Comparison of ENCODE assay signal across 1 cellular context in genomic region chr5:127934791-127935256, GRCh38.
TF ChIP-seq lines count a peak whose summit lies in the region.

No MANE protein-coding gene starts in this region.

TF ChIP-seq in HepG2, 621 proteins besides CTCF, POLR2A, EP300 and RAD21 (continued from another document and continues in another):
- TF ChIP-seq ATF7-NPFF (CRISPR knock-in tag; IDR thresholded peaks at IDR 0.05; ENCODE audit: low read depth) (no peak), SIN3B (IDR thresholded peaks at IDR 0.05; ENCODE audit: low read length) (no peak), ZNF746 (CRISPR knock-in tag; IDR thresholded peaks at IDR 0.05) (no peak), ADNP (CRISPR knock-in tag; IDR thresholded peaks at IDR 0.05) (no peak), ZNF652 (CRISPR knock-in tag; IDR thresholded peaks at IDR 0.05; ENCODE audit: borderline replicate concordance, low read depth) (peak; percentile 30; the same call in 1 of the 2 replicates), ZNF816 (CRISPR knock-in tag; IDR thresholded peaks at IDR 0.05; ENCODE audit: borderline replicate concordance) (no peak), ZNF563 (CRISPR knock-in tag; IDR thresholded peaks at IDR 0.05) (no peak), NKX3-1 (CRISPR knock-in tag; IDR thresholded peaks at IDR 0.05) (no peak), HNRNPH1 (optimal IDR thresholded peaks at IDR 0.05; ENCODE audit: low read depth, low read length) (no peak), NFIC (IDR thresholded peaks at IDR 0.05; ENCODE audit: low read length) (peak; percentile 86), ZKSCAN1 (IDR thresholded peaks at IDR 0.05; ENCODE audit: low read length) (no peak), ZNF883 (CRISPR knock-in tag; IDR thresholded peaks at IDR 0.05; ENCODE audit: not compliant biosample characterization) (no peak), ZNF598 (CRISPR knock-in tag; IDR thresholded peaks at IDR 0.05; ENCODE audit: borderline replicate concordance) (no peak), ZNF451 (CRISPR knock-in tag; IDR thresholded peaks at IDR 0.05) (no peak), ZNF790 (CRISPR knock-in tag; IDR thresholded peaks at IDR 0.05; ENCODE audit: borderline replicate concordance) (no peak), SRSF1 (optimal IDR thresholded peaks at IDR 0.05; ENCODE audit: low read depth, low read length) (no peak), IRF2 (CRISPR knock-in tag; IDR thresholded peaks at IDR 0.05) (peak; percentile 51; the same call in 1 of the 2 replicates), FOSL2 (CRISPR knock-in tag; IDR thresholded peaks at IDR 0.05) (peak; percentile 95), ELF1 (CRISPR knock-in tag; IDR thresholded peaks at IDR 0.05) (0 out of 2 replicates have a peak, but pooled peaks have one; percentile 18), NR2F1 (CRISPR knock-in tag; IDR thresholded peaks at IDR 0.05) (peak; percentile 27 to 59; a peak in 2 of 4 replicates), RBM39 (IDR thresholded peaks at IDR 0.05; ENCODE audit: low read depth, low read length, poor library complexity, severe bottlenecking) (no peak), ZNF3 (CRISPR knock-in tag; IDR thresholded peaks at IDR 0.05) (no peak), SRF (IDR thresholded peaks at IDR 0.05; ENCODE audit: low read depth, low read length) (0 out of 2 replicates have a peak, but pooled peaks have one; percentile 39), ATF5 (CRISPR knock-in tag; IDR thresholded peaks at IDR 0.05; ENCODE audit: low read depth) (no peak), ZZZ3 (CRISPR knock-in tag; IDR thresholded peaks at IDR 0.05; ENCODE audit: borderline replicate concordance) (no peak), ARNT2 (CRISPR knock-in tag; IDR thresholded peaks at IDR 0.05; ENCODE audit: low read depth) (no peak), TRIM24 (CRISPR knock-in tag; IDR thresholded peaks at IDR 0.05) (no peak), DNMT1 (CRISPR knock-in tag; IDR thresholded peaks at IDR 0.05) (no peak), ARID5B (CRISPR knock-in tag; IDR thresholded peaks at IDR 0.05) (peak; percentile 93), ZNF879 (CRISPR knock-in tag; IDR thresholded peaks at IDR 0.05) (no peak), RNF2 (conservative IDR thresholded peaks at IDR 0.05; ENCODE audit: low read depth) (no peak), TBL1XR1 (IDR thresholded peaks at IDR 0.05; ENCODE audit: borderline replicate concordance, low read length, partially characterized antibody) (no peak), ZNF33B (CRISPR knock-in tag; IDR thresholded peaks at IDR 0.05) (no peak), ZNF460 (CRISPR knock-in tag; IDR thresholded peaks at IDR 0.05; ENCODE audit: borderline replicate concordance) (no peak), ZNF251 (CRISPR knock-in tag; IDR thresholded peaks at IDR 0.05) (no peak), ZNF33A (CRISPR knock-in tag; IDR thresholded peaks at IDR 0.05; ENCODE audit: borderline replicate concordance) (no peak), ZNF468 (CRISPR knock-in tag; IDR thresholded peaks at IDR 0.05) (no peak), ZNF567 (CRISPR knock-in tag; IDR thresholded peaks at IDR 0.05; ENCODE audit: borderline replicate concordance) (no peak), KDM5A (IDR thresholded peaks at IDR 0.05; ENCODE audit: borderline replicate concordance, low read length) (no peak), TFE3 (CRISPR knock-in tag; IDR thresholded peaks at IDR 0.05) (0 out of 2 replicates have a peak, but pooled peaks have one; percentile 36), RBAK (CRISPR knock-in tag; IDR thresholded peaks at IDR 0.05) (no peak), SIX4 (CRISPR knock-in tag; IDR thresholded peaks at IDR 0.05) (no peak), ZNF841 (CRISPR knock-in tag; IDR thresholded peaks at IDR 0.05; ENCODE audit: borderline replicate concordance) (no peak), ZNF275 (CRISPR knock-in tag; IDR thresholded peaks at IDR 0.05; ENCODE audit: borderline replicate concordance) (no peak), GATAD2A (CRISPR knock-in tag; IDR thresholded peaks at IDR 0.05) (peak; percentile 75), YEATS2 (CRISPR knock-in tag; IDR thresholded peaks at IDR 0.05; ENCODE audit: borderline replicate concordance) (0 out of 2 replicates have a peak, but pooled peaks have one; percentile 25), NCOA1 (CRISPR knock-in tag; IDR thresholded peaks at IDR 0.05) (no peak), ZNF354B (CRISPR knock-in tag; IDR thresholded peaks at IDR 0.05) (no peak), SIN3A (IDR thresholded peaks at IDR 0.05; ENCODE audit: borderline replicate concordance, low read depth, low read length) (no peak), CSRNP1 (CRISPR knock-in tag; IDR thresholded peaks at IDR 0.05) (no peak)
- TF ChIP-seq, protein P1, sequence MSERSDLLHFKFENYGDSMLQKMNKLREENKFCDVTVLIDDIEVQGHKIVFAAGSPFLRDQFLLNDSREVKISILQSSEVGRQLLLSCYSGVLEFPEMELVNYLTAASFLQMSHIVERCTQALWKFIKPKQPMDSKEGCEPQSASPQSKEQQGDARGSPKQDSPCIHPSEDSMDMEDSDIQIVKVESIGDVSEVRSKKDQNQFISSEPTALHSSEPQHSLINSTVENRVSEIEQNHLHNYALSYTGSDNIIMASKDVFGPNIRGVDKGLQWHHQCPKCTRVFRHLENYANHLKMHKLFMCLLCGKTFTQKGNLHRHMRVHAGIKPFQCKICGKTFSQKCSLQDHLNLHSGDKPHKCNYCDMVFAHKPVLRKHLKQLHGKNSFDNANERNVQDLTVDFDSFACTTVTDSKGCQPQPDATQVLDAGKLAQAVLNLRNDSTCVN (CRISPR knock-in tag; IDR thresholded peaks at IDR 0.05; ENCODE audit: borderline replicate concordance) = no peak
- TF ChIP-seq, protein P2, sequence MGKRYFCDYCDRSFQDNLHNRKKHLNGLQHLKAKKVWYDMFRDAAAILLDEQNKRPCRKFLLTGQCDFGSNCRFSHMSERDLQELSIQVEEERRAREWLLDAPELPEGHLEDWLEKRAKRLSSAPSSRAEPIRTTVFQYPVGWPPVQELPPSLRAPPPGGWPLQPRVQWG (CRISPR knock-in tag; IDR thresholded peaks at IDR 0.05; ENCODE audit: borderline replicate concordance, low read depth) = no peak
- TF ChIP-seq, protein P3, sequence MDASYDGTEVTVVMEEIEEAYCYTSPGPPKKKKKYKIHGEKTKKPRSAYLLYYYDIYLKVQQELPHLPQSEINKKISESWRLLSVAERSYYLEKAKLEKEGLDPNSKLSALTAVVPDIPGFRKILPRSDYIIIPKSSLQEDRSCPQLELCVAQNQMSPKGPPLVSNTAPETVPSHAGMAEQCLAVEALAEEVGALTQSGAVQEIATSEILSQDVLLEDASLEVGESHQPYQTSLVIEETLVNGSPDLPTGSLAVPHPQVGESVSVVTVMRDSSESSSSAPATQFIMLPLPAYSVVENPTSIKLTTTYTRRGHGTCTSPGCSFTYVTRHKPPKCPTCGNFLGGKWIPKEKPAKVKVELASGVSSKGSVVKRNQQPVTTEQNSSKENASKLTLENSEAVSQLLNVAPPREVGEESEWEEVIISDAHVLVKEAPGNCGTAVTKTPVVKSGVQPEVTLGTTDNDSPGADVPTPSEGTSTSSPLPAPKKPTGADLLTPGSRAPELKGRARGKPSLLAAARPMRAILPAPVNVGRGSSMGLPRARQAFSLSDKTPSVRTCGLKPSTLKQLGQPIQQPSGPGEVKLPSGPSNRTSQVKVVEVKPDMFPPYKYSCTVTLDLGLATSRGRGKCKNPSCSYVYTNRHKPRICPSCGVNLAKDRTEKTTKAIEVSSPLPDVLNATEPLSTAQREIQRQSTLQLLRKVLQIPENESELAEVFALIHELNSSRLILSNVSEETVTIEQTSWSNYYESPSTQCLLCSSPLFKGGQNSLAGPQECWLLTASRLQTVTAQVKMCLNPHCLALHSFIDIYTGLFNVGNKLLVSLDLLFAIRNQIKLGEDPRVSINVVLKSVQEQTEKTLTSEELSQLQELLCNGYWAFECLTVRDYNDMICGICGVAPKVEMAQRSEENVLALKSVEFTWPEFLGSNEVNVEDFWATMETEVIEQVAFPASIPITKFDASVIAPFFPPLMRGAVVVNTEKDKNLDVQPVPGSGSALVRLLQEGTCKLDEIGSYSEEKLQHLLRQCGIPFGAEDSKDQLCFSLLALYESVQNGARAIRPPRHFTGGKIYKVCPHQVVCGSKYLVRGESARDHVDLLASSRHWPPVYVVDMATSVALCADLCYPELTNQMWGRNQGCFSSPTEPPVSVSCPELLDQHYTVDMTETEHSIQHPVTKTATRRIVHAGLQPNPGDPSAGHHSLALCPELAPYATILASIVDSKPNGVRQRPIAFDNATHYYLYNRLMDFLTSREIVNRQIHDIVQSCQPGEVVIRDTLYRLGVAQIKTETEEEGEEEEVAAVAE (CRISPR knock-in tag; IDR thresholded peaks at IDR 0.05; ENCODE audit: borderline replicate concordance) = no peak
- TF ChIP-seq, protein P4, sequence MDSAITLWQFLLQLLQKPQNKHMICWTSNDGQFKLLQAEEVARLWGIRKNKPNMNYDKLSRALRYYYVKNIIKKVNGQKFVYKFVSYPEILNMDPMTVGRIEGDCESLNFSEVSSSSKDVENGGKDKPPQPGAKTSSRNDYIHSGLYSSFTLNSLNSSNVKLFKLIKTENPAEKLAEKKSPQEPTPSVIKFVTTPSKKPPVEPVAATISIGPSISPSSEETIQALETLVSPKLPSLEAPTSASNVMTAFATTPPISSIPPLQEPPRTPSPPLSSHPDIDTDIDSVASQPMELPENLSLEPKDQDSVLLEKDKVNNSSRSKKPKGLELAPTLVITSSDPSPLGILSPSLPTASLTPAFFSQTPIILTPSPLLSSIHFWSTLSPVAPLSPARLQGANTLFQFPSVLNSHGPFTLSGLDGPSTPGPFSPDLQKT (CRISPR knock-in tag; IDR thresholded peaks at IDR 0.05; ENCODE audit: borderline replicate concordance) = no peak
- TF ChIP-seq, protein P5, sequence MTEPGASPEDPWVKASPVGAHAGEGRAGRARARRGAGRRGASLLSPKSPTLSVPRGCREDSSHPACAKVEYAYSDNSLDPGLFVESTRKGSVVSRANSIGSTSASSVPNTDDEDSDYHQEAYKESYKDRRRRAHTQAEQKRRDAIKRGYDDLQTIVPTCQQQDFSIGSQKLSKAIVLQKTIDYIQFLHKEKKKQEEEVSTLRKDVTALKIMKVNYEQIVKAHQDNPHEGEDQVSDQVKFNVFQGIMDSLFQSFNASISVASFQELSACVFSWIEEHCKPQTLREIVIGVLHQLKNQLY (CRISPR knock-in tag; IDR thresholded peaks at IDR 0.05) = 0 out of 2 replicates have a peak, but pooled peaks have one; percentile 39
